In genomic region chr7:27519801-27520200, GRCh38 we compare ENCODE assay signal across 22 cellular contexts.
"Had no signal": no experiment of that assay in that cellular context is flagged by ENCODE, and none has a peak within 500 bp of the region (broad histone marks: within the 10 kb centered on the region; RNA-seq: fewer than 3 reads in every experiment).

No MANE protein-coding gene starts in this region.

- H3K4me3 Mint-ChIP-seq: natural killer cell treated with Interleukin-12 subunit alpha and Interleukin-12 subunit beta and Interleukin-15 and Interleukin-18, amount 100 ng/mL, for 72 hours; stimulated activated memory B cell treated with anti-CD40 and anti-IgM and Interleukin-4, amounts not matched to agents 10 μg/mL and 1 μg/mL and 100 μg/mL, for 72 hours; stimulated activated naive CD8-positive, alpha-beta T cell treated with anti-CD3 and anti-CD28 coated beads, Interleukin-15, Interleukin-2, amounts not matched to agents 100 ng/mL and 50 ng/mL, for 24 hours had no signal

- H3K27ac Mint-ChIP-seq: natural killer cell treated with Interleukin-12 subunit alpha and Interleukin-12 subunit beta and Interleukin-15 and Interleukin-18, amount 100 ng/mL, for 72 hours; stimulated activated memory B cell treated with anti-CD40 and anti-IgM and Interleukin-4, amounts not matched to agents 10 μg/mL and 1 μg/mL and 100 μg/mL, for 72 hours; stimulated activated naive CD8-positive, alpha-beta T cell treated with anti-CD3 and anti-CD28 coated beads, Interleukin-15, Interleukin-2, amounts not matched to agents 100 ng/mL and 50 ng/mL, for 24 hours had no signal

- ATAC-seq: heart right ventricle; lower lobe of right lung; natural killer cell treated with Interleukin-12 subunit alpha and Interleukin-12 subunit beta and Interleukin-15 and Interleukin-18, amount 100 ng/mL, for 72 hours; sciatic nerve; stimulated activated memory B cell treated with anti-CD40 and anti-IgM and Interleukin-4, amounts not matched to agents 10 μg/mL and 1 μg/mL and 100 μg/mL, for 72 hours; upper lobe of right lung had no signal

- H3K4me1 Mint-ChIP-seq: stimulated activated memory B cell treated with anti-CD40 and anti-IgM and Interleukin-4, amounts not matched to agents 10 μg/mL and 1 μg/mL and 100 μg/mL, for 72 hours had no signal

- DNase-seq: cortex of kidney; dorsolateral prefrontal cortex; effector CD8-positive, alpha-beta T cell; foreskin melanocyte; heart right ventricle; hypothalamus; islet precursor cell; left ventricle myocardium inferior; lower lobe of right lung; mesenchymal stem cell; midbrain; psoas muscle; spleen; stimulated activated CD4-positive, alpha-beta T cell treated with anti-CD3 and anti-CD28 coated beads, Interleukin-15, amount 100 ng/mL, for 24 hours; stimulated activated CD4-positive, alpha-beta T cell treated with anti-CD3 and anti-CD28 coated beads, Interleukin-1b, Interleukin-23, amount 100 ng/mL, for 48 hours; stimulated activated CD4-positive, alpha-beta T cell treated with anti-CD3 and anti-CD28 coated beads, Interleukin-4, amount 100 ng/mL, for 24 hours; tibial artery; upper lobe of right lung had no signal

- H3K27me3 Mint-ChIP-seq: natural killer cell treated with Interleukin-12 subunit alpha and Interleukin-12 subunit beta and Interleukin-15 and Interleukin-18, amount 100 ng/mL, for 72 hours; stimulated activated memory B cell treated with anti-CD40 and anti-IgM and Interleukin-4, amounts not matched to agents 10 μg/mL and 1 μg/mL and 100 μg/mL, for 72 hours; stimulated activated naive CD8-positive, alpha-beta T cell treated with anti-CD3 and anti-CD28 coated beads, Interleukin-15, Interleukin-2, amounts not matched to agents 100 ng/mL and 50 ng/mL, for 24 hours had no signal

- H3K9me3 Mint-ChIP-seq: natural killer cell treated with Interleukin-12 subunit alpha and Interleukin-12 subunit beta and Interleukin-15 and Interleukin-18, amount 100 ng/mL, for 72 hours; stimulated activated memory B cell treated with anti-CD40 and anti-IgM and Interleukin-4, amounts not matched to agents 10 μg/mL and 1 μg/mL and 100 μg/mL, for 72 hours had no signal
